ENCODE assay signal across 22 cellular contexts in genomic region chr14:51914310-51914709, GRCh38.
"Had no signal": no experiment of that assay in that cellular context is flagged by ENCODE, and none has a peak within 500 bp of the region (broad histone marks: within the 10 kb centered on the region; RNA-seq: fewer than 3 reads in every experiment).

No MANE protein-coding gene starts in this region.

- H3K36me3 ChIP-seq: lower lobe of right lung, neural progenitor cell, sigmoid colon, stomach, vagina had no signal

- H3K4me3 ChIP-seq: lower lobe of right lung, mucosa of descending colon, neural progenitor cell, sigmoid colon, smooth muscle cell, stomach, vagina had no signal

- ATAC-seq: foreskin keratinocyte; lower lobe of right lung; mucosa of descending colon; stimulated activated memory B cell treated with anti-CD40 and anti-IgM and Interleukin-4, amounts not matched to agents 10 μg/mL and 1 μg/mL and 100 μg/mL, for 72 hours had no signal

- H3K27ac ChIP-seq: foreskin keratinocyte, lower lobe of right lung, neural progenitor cell, sigmoid colon, stomach, vagina had no signal

- H3K27ac Mint-ChIP-seq: activated naive CD4-positive, alpha-beta T cell treated with anti-CD3 and anti-CD28 coated beads, Interleukin-2, amount 10 ng/mL, durations not matched to agents 7 days and 5 days; dendritic cell treated with granulocyte-macrophage colony-stimulating factor and Interleukin-4, amounts not matched to agents 40 ng/mL and 50 ng/mL, for 4 days; neural progenitor cell; stimulated activated memory B cell treated with anti-CD40 and anti-IgM and Interleukin-4, amounts not matched to agents 10 μg/mL and 1 μg/mL and 100 μg/mL, for 72 hours; type B pancreatic cell had no signal

- H3K36me3 Mint-ChIP-seq: type B pancreatic cell had no signal

- FAIRE-seq: kidney had no signal

- H3K27me3 Mint-ChIP-seq: activated naive CD4-positive, alpha-beta T cell treated with anti-CD3 and anti-CD28 coated beads, Interleukin-2, amount 10 ng/mL, durations not matched to agents 7 days and 5 days; brain; dendritic cell treated with granulocyte-macrophage colony-stimulating factor and Interleukin-4, amounts not matched to agents 40 ng/mL and 50 ng/mL, for 4 days; stimulated activated memory B cell treated with anti-CD40 and anti-IgM and Interleukin-4, amounts not matched to agents 10 μg/mL and 1 μg/mL and 100 μg/mL, for 72 hours; type B pancreatic cell had no signal

- DNase-seq: activated CD4-positive, alpha-beta T cell treated with anti-CD3 and anti-CD28 coated beads, Interleukin-2, amount 50 U/mL, for 4 hours; activated effector memory CD4-positive, alpha-beta T cell treated with anti-CD3 and anti-CD28 coated beads, Interleukin-2, amount 50 U/mL, for 16 hours; activated naive CD4-positive, alpha-beta T cell treated with anti-CD3 and anti-CD28 coated beads, Interleukin-2, amount 10 ng/mL, durations not matched to agents 7 days and 5 days; anterior cingulate cortex; effector CD4-positive, alpha-beta T cell; erythroblast; foreskin keratinocyte; kidney; lower lobe of right lung; mesendoderm; mucosa of descending colon; sigmoid colon; stimulated activated CD4-positive, alpha-beta T cell treated with anti-CD3 and anti-CD28 coated beads, Interleukin-15, amount 100 ng/mL, for 24 hours; stomach; T-helper 9 cell had no signal

- H3K9me3 ChIP-seq: lower lobe of right lung, mucosa of descending colon, sigmoid colon, stomach, vagina had no signal

- H3K4me2 ChIP-seq: neural progenitor cell, smooth muscle cell had no signal

- H3K9ac ChIP-seq: neural progenitor cell had no signal

- H3K4me3 Mint-ChIP-seq: activated naive CD4-positive, alpha-beta T cell treated with anti-CD3 and anti-CD28 coated beads, Interleukin-2, amount 10 ng/mL, durations not matched to agents 7 days and 5 days; brain; dendritic cell treated with granulocyte-macrophage colony-stimulating factor and Interleukin-4, amounts not matched to agents 40 ng/mL and 50 ng/mL, for 4 days; neural progenitor cell; stimulated activated memory B cell treated with anti-CD40 and anti-IgM and Interleukin-4, amounts not matched to agents 10 μg/mL and 1 μg/mL and 100 μg/mL, for 72 hours; type B pancreatic cell had no signal

- H3K9me3 Mint-ChIP-seq: activated naive CD4-positive, alpha-beta T cell treated with anti-CD3 and anti-CD28 coated beads, Interleukin-2, amount 10 ng/mL, durations not matched to agents 7 days and 5 days; dendritic cell treated with granulocyte-macrophage colony-stimulating factor and Interleukin-4, amounts not matched to agents 40 ng/mL and 50 ng/mL, for 4 days; neural progenitor cell; stimulated activated memory B cell treated with anti-CD40 and anti-IgM and Interleukin-4, amounts not matched to agents 10 μg/mL and 1 μg/mL and 100 μg/mL, for 72 hours; type B pancreatic cell had no signal

- H3K27me3 ChIP-seq: foreskin keratinocyte, neural progenitor cell, sigmoid colon, stomach, vagina had no signal

- H3K4me1 ChIP-seq: foreskin keratinocyte, lower lobe of right lung, sigmoid colon, stomach, vagina had no signal

- H2AFZ ChIP-seq: neural progenitor cell had no signal
